In the genomic region with DNA sequence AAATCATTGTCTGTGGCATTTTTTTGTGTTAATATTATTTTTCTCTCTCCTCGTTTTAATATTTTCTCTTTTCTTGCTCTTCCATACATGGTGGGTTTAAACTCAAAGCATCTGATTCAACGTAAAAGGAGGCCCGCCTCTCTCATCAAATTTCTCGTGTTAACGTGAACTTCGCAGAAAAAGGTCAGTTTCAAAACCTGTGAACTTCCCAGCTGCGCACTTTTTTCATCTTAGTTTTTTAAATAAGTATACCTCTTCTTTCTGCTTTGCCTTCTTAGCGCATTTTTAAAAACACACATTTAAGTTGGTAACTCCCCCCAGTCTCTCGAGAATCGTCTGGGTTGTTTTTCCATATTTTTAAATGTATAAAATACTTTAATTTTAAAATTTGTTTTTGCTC, we compare ENCODE assay signal across 1 cellular context.
TF ChIP-seq lines count a peak whose summit lies in the region.

No MANE protein-coding gene starts in this region.

TF ChIP-seq in HepG2, 621 proteins besides CTCF, POLR2A, EP300 and RAD21 (continued from another document):
- TF ChIP-seq, protein P1, sequence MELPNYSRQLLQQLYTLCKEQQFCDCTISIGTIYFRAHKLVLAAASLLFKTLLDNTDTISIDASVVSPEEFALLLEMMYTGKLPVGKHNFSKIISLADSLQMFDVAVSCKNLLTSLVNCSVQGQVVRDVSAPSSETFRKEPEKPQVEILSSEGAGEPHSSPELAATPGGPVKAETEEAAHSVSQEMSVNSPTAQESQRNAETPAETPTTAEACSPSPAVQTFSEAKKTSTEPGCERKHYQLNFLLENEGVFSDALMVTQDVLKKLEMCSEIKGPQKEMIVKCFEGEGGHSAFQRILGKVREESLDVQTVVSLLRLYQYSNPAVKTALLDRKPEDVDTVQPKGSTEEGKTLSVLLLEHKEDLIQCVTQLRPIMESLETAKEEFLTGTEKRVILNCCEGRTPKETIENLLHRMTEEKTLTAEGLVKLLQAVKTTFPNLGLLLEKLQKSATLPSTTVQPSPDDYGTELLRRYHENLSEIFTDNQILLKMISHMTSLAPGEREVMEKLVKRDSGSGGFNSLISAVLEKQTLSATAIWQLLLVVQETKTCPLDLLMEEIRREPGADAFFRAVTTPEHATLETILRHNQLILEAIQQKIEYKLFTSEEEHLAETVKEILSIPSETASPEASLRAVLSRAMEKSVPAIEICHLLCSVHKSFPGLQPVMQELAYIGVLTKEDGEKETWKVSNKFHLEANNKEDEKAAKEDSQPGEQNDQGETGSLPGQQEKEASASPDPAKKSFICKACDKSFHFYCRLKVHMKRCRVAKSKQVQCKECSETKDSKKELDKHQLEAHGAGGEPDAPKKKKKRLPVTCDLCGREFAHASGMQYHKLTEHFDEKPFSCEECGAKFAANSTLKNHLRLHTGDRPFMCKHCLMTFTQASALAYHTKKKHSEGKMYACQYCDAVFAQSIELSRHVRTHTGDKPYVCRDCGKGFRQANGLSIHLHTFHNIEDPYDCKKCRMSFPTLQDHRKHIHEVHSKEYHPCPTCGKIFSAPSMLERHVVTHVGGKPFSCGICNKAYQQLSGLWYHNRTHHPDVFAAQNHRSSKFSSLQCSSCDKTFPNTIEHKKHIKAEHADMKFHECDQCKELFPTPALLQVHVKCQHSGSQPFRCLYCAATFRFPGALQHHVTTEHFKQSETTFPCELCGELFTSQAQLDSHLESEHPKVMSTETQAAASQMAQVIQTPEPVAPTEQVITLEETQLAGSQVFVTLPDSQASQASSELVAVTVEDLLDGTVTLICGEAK (IDR thresholded peaks at IDR 0.05) = no peak
- TF ChIP-seq, protein P1 (CRISPR knock-in tag; IDR thresholded peaks at IDR 0.05) = no peak
- TF ChIP-seq ZSCAN9 (CRISPR knock-in tag; IDR thresholded peaks at IDR 0.05; ENCODE audit: borderline replicate concordance) (no peak), ISX (CRISPR knock-in tag; conservative IDR thresholded peaks at IDR 0.05) (no peak), ZNF562 (CRISPR knock-in tag; IDR thresholded peaks at IDR 0.05; ENCODE audit: borderline replicate concordance) (no peak), ARNTL (CRISPR knock-in tag; IDR thresholded peaks at IDR 0.05) (no peak), STAT5B (CRISPR knock-in tag; IDR thresholded peaks at IDR 0.05) (no peak), CBX5 (CRISPR knock-in tag; IDR thresholded peaks at IDR 0.05; ENCODE audit: borderline replicate concordance) (no peak), PLRG1 (conservative IDR thresholded peaks at IDR 0.05) (no peak), POLR2G (IDR thresholded peaks at IDR 0.05; ENCODE audit: low read depth, low read length) (no peak), EHMT2 (IDR thresholded peaks at IDR 0.05; ENCODE audit: borderline replicate concordance, low read depth, low read length) (no peak), TRIM24 (CRISPR knock-in tag; IDR thresholded peaks at IDR 0.05) (no peak), ATF7-NPFF (CRISPR knock-in tag; IDR thresholded peaks at IDR 0.05; ENCODE audit: low read depth) (no peak)
- TF ChIP-seq, protein P2, sequence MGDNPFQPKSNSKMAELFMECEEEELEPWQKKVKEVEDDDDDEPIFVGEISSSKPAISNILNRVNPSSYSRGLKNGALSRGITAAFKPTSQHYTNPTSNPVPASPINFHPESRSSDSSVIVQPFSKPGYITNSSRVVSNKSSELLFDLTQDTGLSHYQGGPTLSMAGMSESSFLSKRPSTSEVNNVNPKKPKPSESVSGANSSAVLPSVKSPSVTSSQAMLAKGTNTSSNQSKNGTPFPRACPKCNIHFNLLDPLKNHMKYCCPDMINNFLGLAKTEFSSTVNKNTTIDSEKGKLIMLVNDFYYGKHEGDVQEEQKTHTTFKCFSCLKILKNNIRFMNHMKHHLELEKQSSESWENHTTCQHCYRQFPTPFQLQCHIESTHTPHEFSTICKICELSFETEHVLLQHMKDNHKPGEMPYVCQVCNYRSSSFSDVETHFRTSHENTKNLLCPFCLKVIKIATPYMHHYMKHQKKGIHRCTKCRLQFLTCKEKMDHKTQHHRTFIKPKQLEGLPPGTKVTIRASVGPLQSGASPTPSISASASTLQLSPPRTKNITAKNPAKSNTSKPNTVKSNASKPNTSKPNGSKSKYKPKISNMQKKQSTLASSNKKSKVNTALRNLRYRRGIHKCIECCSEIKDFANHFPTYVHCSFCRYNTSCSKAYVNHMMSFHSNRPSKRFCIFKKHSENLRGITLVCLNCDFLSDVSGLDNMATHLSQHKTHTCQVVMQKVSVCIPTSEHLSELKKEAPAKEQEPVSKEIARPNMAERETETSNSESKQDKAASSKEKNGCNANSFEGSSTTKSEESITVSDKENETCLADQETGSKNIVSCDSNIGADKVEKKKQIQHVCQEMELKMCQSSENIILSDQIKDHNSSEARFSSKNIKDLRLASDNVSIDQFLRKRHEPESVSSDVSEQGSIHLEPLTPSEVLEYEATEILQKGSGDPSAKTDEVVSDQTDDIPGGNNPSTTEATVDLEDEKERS (CRISPR knock-in tag; IDR thresholded peaks at IDR 0.05) = no peak
- TF ChIP-seq, protein P3, sequence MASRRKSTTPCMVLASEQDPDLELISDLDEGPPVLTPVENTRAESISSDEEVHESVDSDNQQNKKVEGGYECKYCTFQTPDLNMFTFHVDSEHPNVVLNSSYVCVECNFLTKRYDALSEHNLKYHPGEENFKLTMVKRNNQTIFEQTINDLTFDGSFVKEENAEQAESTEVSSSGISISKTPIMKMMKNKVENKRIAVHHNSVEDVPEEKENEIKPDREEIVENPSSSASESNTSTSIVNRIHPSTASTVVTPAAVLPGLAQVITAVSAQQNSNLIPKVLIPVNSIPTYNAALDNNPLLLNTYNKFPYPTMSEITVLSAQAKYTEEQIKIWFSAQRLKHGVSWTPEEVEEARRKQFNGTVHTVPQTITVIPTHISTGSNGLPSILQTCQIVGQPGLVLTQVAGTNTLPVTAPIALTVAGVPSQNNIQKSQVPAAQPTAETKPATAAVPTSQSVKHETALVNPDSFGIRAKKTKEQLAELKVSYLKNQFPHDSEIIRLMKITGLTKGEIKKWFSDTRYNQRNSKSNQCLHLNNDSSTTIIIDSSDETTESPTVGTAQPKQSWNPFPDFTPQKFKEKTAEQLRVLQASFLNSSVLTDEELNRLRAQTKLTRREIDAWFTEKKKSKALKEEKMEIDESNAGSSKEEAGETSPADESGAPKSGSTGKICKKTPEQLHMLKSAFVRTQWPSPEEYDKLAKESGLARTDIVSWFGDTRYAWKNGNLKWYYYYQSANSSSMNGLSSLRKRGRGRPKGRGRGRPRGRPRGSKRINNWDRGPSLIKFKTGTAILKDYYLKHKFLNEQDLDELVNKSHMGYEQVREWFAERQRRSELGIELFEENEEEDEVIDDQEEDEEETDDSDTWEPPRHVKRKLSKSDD (CRISPR knock-in tag; IDR thresholded peaks at IDR 0.05; ENCODE audit: low read depth) = no peak
- TF ChIP-seq, protein P4, sequence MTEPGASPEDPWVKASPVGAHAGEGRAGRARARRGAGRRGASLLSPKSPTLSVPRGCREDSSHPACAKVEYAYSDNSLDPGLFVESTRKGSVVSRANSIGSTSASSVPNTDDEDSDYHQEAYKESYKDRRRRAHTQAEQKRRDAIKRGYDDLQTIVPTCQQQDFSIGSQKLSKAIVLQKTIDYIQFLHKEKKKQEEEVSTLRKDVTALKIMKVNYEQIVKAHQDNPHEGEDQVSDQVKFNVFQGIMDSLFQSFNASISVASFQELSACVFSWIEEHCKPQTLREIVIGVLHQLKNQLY (CRISPR knock-in tag; IDR thresholded peaks at IDR 0.05) = no peak
